Comparison of ENCODE assay signal across 27 cellular contexts in the genomic region with DNA sequence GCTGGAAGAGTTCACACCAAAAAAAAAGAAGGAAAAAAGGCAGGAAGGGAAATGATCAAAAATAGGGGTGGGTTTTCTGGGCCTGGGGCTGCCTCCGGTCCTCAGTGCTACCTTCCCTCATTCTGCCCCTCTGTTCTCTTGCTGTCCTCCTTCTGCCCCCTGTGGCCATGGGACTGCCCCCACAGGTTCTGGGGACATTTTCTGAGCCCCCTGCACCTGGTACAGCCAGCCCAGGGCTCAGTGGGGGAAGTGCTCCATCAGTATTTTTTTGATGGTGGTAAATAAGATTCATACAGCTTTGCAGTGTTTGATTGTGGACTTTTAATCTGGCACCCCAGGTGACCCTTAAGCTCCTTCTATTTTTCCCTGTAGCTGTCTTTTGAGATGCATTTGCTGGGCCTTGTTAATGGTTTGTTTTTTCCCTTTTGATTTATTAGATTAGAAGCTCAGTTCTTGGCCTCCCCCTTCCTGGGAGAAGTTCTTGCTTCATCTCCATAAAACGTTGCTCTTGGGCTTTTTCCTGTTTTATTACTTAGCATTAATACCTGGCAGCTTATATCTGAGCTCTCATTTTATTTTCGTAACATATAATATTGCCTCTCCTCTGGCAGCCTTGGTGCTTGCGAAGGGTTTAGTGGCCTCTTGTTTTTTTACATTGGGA. TPM values are rescaled to one million over a fixed set of nuclear protein-coding genes. Genes with fewer than 3 reads are reported as not detected.
A peak's percentile ranks its signal among the peaks of the same experiment; 100 is the strongest.
DNase-seq lines count a peak whose midpoint lies in the region; ATAC-seq and TF ChIP-seq lines count a peak whose summit lies in the region.
"Had no signal": no experiment of that assay in that cellular context is flagged by ENCODE, and none has a peak within 500 bp of the region (broad histone marks: within the 10 kb centered on the region; RNA-seq: fewer than 3 reads in every experiment).

No MANE protein-coding gene starts in this region.

- no peak for DNase-seq in CD4-positive, CD25-positive, alpha-beta regulatory T cell
- DNase-seq in central memory CD8-positive, alpha-beta T cell (ENCODE audit: low spot score in 2 of 2) = no peak
- peak; percentile 22 for DNase-seq in neural progenitor cell (ENCODE audit: low spot score)
- DNase-seq in kidney tubule cell (ENCODE audit: low spot score) = no peak
- no peak for DNase-seq in dedifferentiated amniotic fluid mesenchymal stem cell (ENCODE audit: extremely low spot score)
- DNase-seq: activated B cell treated with CpG ODN at 0.5 μM for 24 hours; activated CD8-positive, alpha-beta memory T cell treated with anti-CD3 and anti-CD28 coated beads for 24 hours; activated naive CD8-positive, alpha-beta T cell treated with anti-CD3 and anti-CD28 coated beads for 36 hours; activated T-cell treated with anti-CD3 and anti-CD28 coated beads, Interleukin-2, amount 50 U/mL, for 48 hours; DMS153; foreskin keratinocyte; GDM1; hypothalamus; islet precursor cell; Kasumi-1; NCI-H1092; NCI-H2029; NCI-H345; ovary; stimulated activated CD4-positive, alpha-beta T cell treated with anti-CD3 and anti-CD28 coated beads, Interleukin-15, amount 100 ng/mL, for 24 hours had no signal

- H3K4me2 ChIP-seq in neural progenitor cell = peak overlapping the region; percentile 13

- no peak overlapping the region for H2AFZ ChIP-seq in neural progenitor cell (replicated peaks)

- peaks cover 49 to 99% (median 84%) of the 10 kb centered on the region in 4 donors for H3K4me1 Mint-ChIP-seq in CD4-positive, CD25-positive, alpha-beta regulatory T cell
- H3K4me1 Mint-ChIP-seq in central memory CD8-positive, alpha-beta T cell = peaks cover 86% of the 10 kb centered on the region
- peaks cover 69% of the 10 kb centered on the region for H3K4me1 Mint-ChIP-seq in neural progenitor cell

- H4K20me1 ChIP-seq in neural progenitor cell (ENCODE audit: low read depth) = peaks cover 34% of the 10 kb centered on the region

- H3K4me3 ChIP-seq in CD4-positive, CD25-positive, alpha-beta regulatory T cell (ENCODE audit: low read depth, low read length) = peak overlapping the region; percentile 62
- no peak overlapping the region for H3K4me3 ChIP-seq in neural progenitor cell
- H3K4me3 ChIP-seq: breast epithelium, lung, ovary, thoracic aorta had no signal

- H3K27ac ChIP-seq in CD4-positive, CD25-positive, alpha-beta regulatory T cell (ENCODE audit: insufficient read depth, low read length, poor library complexity, severe bottlenecking) = no peak overlapping the region
- H3K27ac ChIP-seq in KOPT-K1 (ENCODE audit: low read depth, low read length, poor library complexity, severe bottlenecking) (peak overlapping the region; percentile 99), neural progenitor cell (no peak overlapping the region)
- H3K27ac ChIP-seq: breast epithelium, foreskin keratinocyte, ovary had no signal

- H3K36me3 ChIP-seq in CD4-positive, CD25-positive, alpha-beta regulatory T cell (ENCODE audit: control insufficient read depth, insufficient read depth, low read length) = peaks cover 3% of the 10 kb centered on the region
- peaks cover 64% of the 10 kb centered on the region for H3K36me3 ChIP-seq in KOPT-K1 (ENCODE audit: insufficient read depth, low read length)
- H3K36me3 ChIP-seq in neural progenitor cell = no peaks in the 10 kb centered on the region
- H3K36me3 ChIP-seq: breast epithelium, ovary, thoracic aorta had no signal

- H3K79me2 ChIP-seq in neural progenitor cell (ENCODE audit: low read depth) = peaks cover 22% of the 10 kb centered on the region

- H3K27me3 ChIP-seq in CD4-positive, CD25-positive, alpha-beta regulatory T cell (ENCODE audit: control insufficient read depth, insufficient read depth, low read length) = no peaks in the 10 kb centered on the region
- H3K27me3 ChIP-seq in neural progenitor cell = no peaks in the 10 kb centered on the region
- H3K27me3 ChIP-seq: breast epithelium, foreskin keratinocyte, ovary had no signal

- peaks cover 21% of the 10 kb centered on the region for H3K36me3 Mint-ChIP-seq in CD4-positive, CD25-positive, alpha-beta regulatory T cell
- H3K36me3 Mint-ChIP-seq in central memory CD8-positive, alpha-beta T cell (ENCODE audit: insufficient read depth) = peaks cover 16% of the 10 kb centered on the region
- peaks cover 4% of the 10 kb centered on the region for H3K36me3 Mint-ChIP-seq in neural progenitor cell

- no peak for TF ChIP-seq CTCF in neural progenitor cell (IDR thresholded peaks at IDR 0.05)

- H3F3A ChIP-seq in neural progenitor cell (ENCODE audit: low read depth) = no peaks in the 10 kb centered on the region

- no peaks in the 10 kb centered on the region for H3K27me3 Mint-ChIP-seq in CD4-positive, CD25-positive, alpha-beta regulatory T cell
- no peaks in the 10 kb centered on the region for H3K27me3 Mint-ChIP-seq in central memory CD8-positive, alpha-beta T cell
- H3K27me3 Mint-ChIP-seq in neural progenitor cell (ENCODE audit: insufficient read depth, low read depth) = peaks cover 4% of the 10 kb centered on the region
- H3K27me3 Mint-ChIP-seq: activated B cell treated with CpG ODN at 0.5 μM for 24 hours had no signal

- H3K4me3 Mint-ChIP-seq in CD4-positive, CD25-positive, alpha-beta regulatory T cell = peak overlapping the region; percentile 20 to 89 (median 50)
- no peak overlapping the region for H3K4me3 Mint-ChIP-seq in central memory CD8-positive, alpha-beta T cell
- peak overlapping the region; percentile 73 for H3K4me3 Mint-ChIP-seq in neural progenitor cell
- H3K4me3 Mint-ChIP-seq: activated B cell treated with CpG ODN at 0.5 μM for 24 hours; activated naive CD8-positive, alpha-beta T cell treated with anti-CD3 and anti-CD28 coated beads for 36 hours had no signal

- H3K9me3 Mint-ChIP-seq in CD4-positive, CD25-positive, alpha-beta regulatory T cell = no peaks in the 10 kb centered on the region
- H3K9me3 Mint-ChIP-seq in central memory CD8-positive, alpha-beta T cell = no peaks in the 10 kb centered on the region
- no peaks in the 10 kb centered on the region for H3K9me3 Mint-ChIP-seq in neural progenitor cell
- H3K9me3 Mint-ChIP-seq: activated B cell treated with CpG ODN at 0.5 μM for 24 hours; activated naive CD8-positive, alpha-beta T cell treated with anti-CD3 and anti-CD28 coated beads for 36 hours; T-helper 2 cell treated with Interferon-gamma antibody and Interleukin-4, amounts not matched to agents 5 μg/mL and 100 μg/mL, for 36 hours had no signal

- H3K27ac Mint-ChIP-seq in CD4-positive, CD25-positive, alpha-beta regulatory T cell = peak overlapping the region; percentile 83 to 98 (median 93)
- H3K27ac Mint-ChIP-seq in central memory CD8-positive, alpha-beta T cell (ENCODE audit: low read depth) = peak overlapping the region; percentile 42
- H3K27ac Mint-ChIP-seq in neural progenitor cell = peak overlapping the region; percentile 15
- H3K27ac Mint-ChIP-seq: activated B cell treated with CpG ODN at 0.5 μM for 24 hours; activated naive CD8-positive, alpha-beta T cell treated with anti-CD3 and anti-CD28 coated beads for 36 hours had no signal

- no peaks in the 10 kb centered on the region for H3K9me3 ChIP-seq in CD4-positive, CD25-positive, alpha-beta regulatory T cell (ENCODE audit: control insufficient read depth in 2 of 2, low read length in 2 of 2)
- no peaks in the 10 kb centered on the region for H3K9me3 ChIP-seq in KOPT-K1 (ENCODE audit: insufficient read depth, low read length, poor library complexity, severe bottlenecking)
- H3K9me3 ChIP-seq in neural progenitor cell (ENCODE audit: low read depth) = no peaks in the 10 kb centered on the region
- H3K9me3 ChIP-seq: breast epithelium, ovary, thoracic aorta had no signal

- H3K9ac ChIP-seq in neural progenitor cell = no peak overlapping the region

- no peak for ATAC-seq in CD4-positive, CD25-positive, alpha-beta regulatory T cell (ENCODE audit: low read depth in 2 of 2)
- no peak for ATAC-seq in central memory CD8-positive, alpha-beta T cell (replicated peaks; ENCODE audit: extremely low read depth, poor library complexity, severe bottlenecking)
- ATAC-seq in GM18520 (IDR thresholded peaks at IDR 0.05; ENCODE audit: unreplicated experiment) (no peak), HG02870 (IDR thresholded peaks at IDR 0.05; ENCODE audit: unreplicated experiment) (no peak)
- ATAC-seq: foreskin keratinocyte had no signal

- peaks cover 97% of the 10 kb centered on the region for H3K4me1 ChIP-seq in CD4-positive, CD25-positive, alpha-beta regulatory T cell (ENCODE audit: control insufficient read depth, insufficient read depth, low read length, poor library complexity, severe bottlenecking)
- H3K4me1 ChIP-seq in neural progenitor cell = peaks cover 22% of the 10 kb centered on the region
- H3K4me1 ChIP-seq: breast epithelium, foreskin keratinocyte had no signal

RNA-seq across cellular contexts. Expression of a gene that starts 43.0 kb away (rescaled TPM):
- total RNA-seq in CD4-positive, CD25-positive, alpha-beta regulatory T cell = 192 TPM
- 100 to 1,000 TPM in 2 of 4 donors, 10 to 100 TPM in 2; 70.2 to 114 (median 99.5) TPM for polyA plus RNA-seq in CD4-positive, CD25-positive, alpha-beta regulatory T cell
- total RNA-seq in neural progenitor cell (ENCODE audit: low replicate concordance) = 7.7 and 10.2 TPM in 2 replicates

Comparison
In these comparisons a context has a peak if more than half of its experiments do, and no peak if none do; other contexts are left out.
1. H3K27ac Mint-ChIP-seq: peak in every context shown above with its lines; median percentile 93 in CD4-positive, CD25-positive, alpha-beta regulatory T cell; 42 in central memory CD8-positive, alpha-beta T cell; 15 in neural progenitor cell.
2. RNA of a gene that starts 43.0 kb away (total RNA-seq): 192 TPM in CD4-positive, CD25-positive, alpha-beta regulatory T cell (single experiment); 7.7 to 10.2 TPM in neural progenitor cell; every median in the first group is over 10 times any median in the second.